In genomic region chr4:85495621-85496020, GRCh38 we compare ENCODE assay signal across 17 cellular contexts. TPM values are rescaled to one million over a fixed set of nuclear protein-coding genes. Genes with fewer than 3 reads are reported as not detected.
DNase-seq lines count a peak whose midpoint lies in the region; ATAC-seq and TF ChIP-seq lines count a peak whose summit lies in the region.
"Had no signal": no experiment of that assay in that cellular context is flagged by ENCODE, and none has a peak within 500 bp of the region (broad histone marks: within the 10 kb centered on the region; RNA-seq: fewer than 3 reads in every experiment).

No MANE protein-coding gene starts in this region.

- no peak for TF ChIP-seq EP300 in esophagus muscularis mucosa (IDR thresholded peaks at IDR 0.05)

- H3K4me3 ChIP-seq in AG04449 (ENCODE audit: low read depth, low read length) (peak overlapping the region; percentile 24), OCI-LY3 (ENCODE audit: low read length) (peak overlapping the region; percentile 5; the same call in 1 of the 2 replicates), fibroblast of lung (replicated peaks in 1 of 4; ENCODE audit: control extremely low read depth in 1 of 4, insufficient read depth in 1 of 4, low read depth in 3 of 4, low read length in 4 of 4) (peak overlapping the region in 2 of 4 experiments; percentile 5 to 25), esophagus muscularis mucosa (no peak overlapping the region)

- H3K9me3 ChIP-seq in OCI-LY3 (ENCODE audit: insufficient read depth, low read length): no peaks in the 10 kb centered on the region
- no peaks in the 10 kb centered on the region for H3K9me3 ChIP-seq in fibroblast of lung (ENCODE audit: control insufficient read depth, insufficient read depth, low read depth, low read length)
- no peaks in the 10 kb centered on the region for H3K9me3 ChIP-seq in esophagus muscularis mucosa
- H3K9me3 ChIP-seq: Caco-2 had no signal

- ATAC-seq in HG03439 (IDR thresholded peaks at IDR 0.05; ENCODE audit: unreplicated experiment) (no peak), HG02610 (IDR thresholded peaks at IDR 0.05; ENCODE audit: unreplicated experiment) (no peak)

- POLR2A ChIA-PET in AG04449 (lab: Yijun Ruan, JAX): interaction anchor here (1.8 kb wide), 1 partner anchor 20 kb away, joined by 8 read pairs; the partner anchor contains the start of gene ARHGAP24

- H3K36me3 Mint-ChIP-seq in mesothelial cell of epicardium: no peaks in the 10 kb centered on the region
- H3K36me3 Mint-ChIP-seq: activated naive CD8-positive, alpha-beta T cell; immature natural killer cell had no signal

- H3K4me2 ChIP-seq in OCI-LY3 (ENCODE audit: low read length) (peak overlapping the region; percentile 40), fibroblast of lung (ENCODE audit: extremely low read depth, insufficient read depth, low read length) (peak overlapping the region; percentile 62)
- H3K4me2 ChIP-seq: KMS-11 had no signal

- no peak for TF ChIP-seq CTCF in AG04449 (IDR thresholded peaks at IDR 0.05; ENCODE audit: insufficient read depth, low read length, missing control alignments)
- no peak for TF ChIP-seq CTCF in OCI-LY3 (IDR thresholded peaks at IDR 0.05; ENCODE audit: low read depth, low read length)
- no peak for TF ChIP-seq CTCF in fibroblast of lung (conservative IDR thresholded peaks at IDR 0.05 in 1 of 2, IDR thresholded peaks at IDR 0.05 in 1 of 2; ENCODE audit: low read depth in 1 of 2, low read length in 2 of 2)
- TF ChIP-seq CTCF in mesothelial cell of epicardium (IDR thresholded peaks at IDR 0.05; ENCODE audit: unreplicated experiment): no peak
- no peak for TF ChIP-seq CTCF in esophagus muscularis mucosa (IDR thresholded peaks at IDR 0.05)

- no peak overlapping the region for H3K4me3 Mint-ChIP-seq in mesothelial cell of epicardium
- H3K4me3 Mint-ChIP-seq: activated naive CD8-positive, alpha-beta T cell; immature natural killer cell had no signal

- no peak overlapping the region for H2AFZ ChIP-seq in OCI-LY3 (ENCODE audit: low read depth, low read length)
- no peak overlapping the region for H2AFZ ChIP-seq in fibroblast of lung (ENCODE audit: low read length)

- 92% methylated on average over 3 of the region's 3 CpGs for WGBS in esophagus muscularis mucosa

- CTCF ChIA-PET in AG04449 (lab: Yijun Ruan, JAX): interaction anchor here (1.2 kb wide), 1 partner anchor 21 kb away, joined by 4 read pairs; the partner anchor contains the start of gene ARHGAP24

- DNase-seq in AG04449 (ENCODE audit: low read depth, low spot score): no peak
- no peak for DNase-seq in fibroblast of lung (ENCODE audit: low read depth in 2 of 2)
- DNase-seq in mesothelial cell of epicardium (ENCODE audit: low spot score in 2 of 2, unreplicated experiment in 2 of 2): no peak
- DNase-seq in NCI-H1048 (lab: John Stamatoyannopoulos, UW): no peak
- DNase-seq in esophagus muscularis mucosa (ENCODE audit: extremely low spot score): no peak
- DNase-seq: activated T-cell treated with anti-CD3 and anti-CD28 coated beads, Interleukin-2, amount 50 U/mL, for 1 hour; Caco-2; immature natural killer cell; midbrain; NCI-H146; nucleus accumbens; stimulated activated naive CD4-positive, alpha-beta T cell had no signal

- H3K4me1 ChIP-seq in OCI-LY3 (ENCODE audit: low read length) (peaks cover 81% of the 10 kb centered on the region), fibroblast of lung (ENCODE audit: control insufficient read depth, extremely low read depth, insufficient read depth, low read length) (peaks cover 19% of the 10 kb centered on the region), esophagus muscularis mucosa (peaks cover 9 to 25% (median 11%) of the 10 kb centered on the region in 4 donors)
- H3K4me1 ChIP-seq: Caco-2 had no signal

- H3K27ac ChIP-seq in OCI-LY3 (ENCODE audit: low read length) (no peak overlapping the region), fibroblast of lung (ENCODE audit: insufficient read depth, low read length) (no peak overlapping the region), esophagus muscularis mucosa (replicated peaks in 1 of 4) (no peak overlapping the region)
- H3K27ac ChIP-seq: KMS-11 had no signal

- H3K27me3 Mint-ChIP-seq in mesothelial cell of epicardium (ENCODE audit: low read depth): no peaks in the 10 kb centered on the region
- H3K27me3 Mint-ChIP-seq: activated naive CD8-positive, alpha-beta T cell had no signal

- H3K27me3 ChIP-seq in OCI-LY3 (ENCODE audit: low read depth, low read length) (no peaks in the 10 kb centered on the region), fibroblast of lung (ENCODE audit: control insufficient read depth, insufficient read depth, low read length) (no peaks in the 10 kb centered on the region), esophagus muscularis mucosa (no peaks in the 10 kb centered on the region)

- H3K9me3 Mint-ChIP-seq in mesothelial cell of epicardium: no peaks in the 10 kb centered on the region

- no peak for TF ChIP-seq POLR2A in esophagus muscularis mucosa (IDR thresholded peaks at IDR 0.05; ENCODE audit: low read depth)

- peaks cover 15% of the 10 kb centered on the region for H3K4me1 Mint-ChIP-seq in mesothelial cell of epicardium
- H3K4me1 Mint-ChIP-seq: immature natural killer cell had no signal

- H3K36me3 ChIP-seq in OCI-LY3 (replicated peaks; ENCODE audit: low read depth, low read length): peaks cover 26% of the 10 kb centered on the region
- H3K36me3 ChIP-seq in fibroblast of lung (ENCODE audit: control insufficient read depth, insufficient read depth, low read length): no peaks in the 10 kb centered on the region
- no peaks in the 10 kb centered on the region for H3K36me3 ChIP-seq in esophagus muscularis mucosa

- H4K20me1 ChIP-seq in OCI-LY3 (ENCODE audit: insufficient read depth, low read length) (peaks cover 27% of the 10 kb centered on the region), fibroblast of lung (ENCODE audit: control insufficient read depth, extremely low read depth, insufficient read depth, low read length) (no peaks in the 10 kb centered on the region)

- peak overlapping the region; percentile 10 for H3K27ac Mint-ChIP-seq in mesothelial cell of epicardium
- H3K27ac Mint-ChIP-seq: activated naive CD8-positive, alpha-beta T cell; immature natural killer cell had no signal

- no peak overlapping the region for H3K9ac ChIP-seq in OCI-LY3 (ENCODE audit: low read length)
- H3K9ac ChIP-seq in fibroblast of lung (ENCODE audit: insufficient read depth, low read length): no peak overlapping the region
- H3K9ac ChIP-seq: KMS-11 had no signal

- peaks cover 90% of the 10 kb centered on the region for H3K79me2 ChIP-seq in OCI-LY3 (ENCODE audit: low read length)
- H3K79me2 ChIP-seq in fibroblast of lung (ENCODE audit: control insufficient read depth, insufficient read depth, low read length): no peaks in the 10 kb centered on the region

- intact Hi-C loops in esophagus muscularis mucosa (cut with DNase I): no loop called here

RNA-seq across cellular contexts. Expression of gene ARHGAP24, which starts 20.7 kb away (rescaled TPM):
- 39.3 and 40.5 TPM in 2 replicates for total RNA-seq in fibroblast of lung
- polyA plus RNA-seq in fibroblast of lung: 14.4 and 15.9 TPM in 2 replicates
- 7.3 and 9.3 TPM in 2 replicates for polyA plus RNA-seq in fibroblast of lung (2012)
- polyA minus RNA-seq in fibroblast of lung (ENCODE audit: low replicate concordance): 5.0 and 6.0 TPM in 2 replicates
- 15.0 to 16.7 TPM (median 15.2 TPM) in 3 replicates for total RNA-seq in mesothelial cell of epicardium
- total RNA-seq in esophagus muscularis mucosa: 10 to 100 TPM; 17.6 to 30.2 (median 23.6) TPM

Comparison
In these comparisons a context has a peak if more than half of its experiments do, and no peak if none do; other contexts are left out.
1. H3K4me3 ChIP-seq: peak in AG04449 (single experiment) and OCI-LY3 (single experiment); none in esophagus muscularis mucosa (0 of 4).